In genomic region chr5:17838506-17838905, GRCh38 we compare ENCODE assay signal across 25 cellular contexts.
A peak's percentile ranks its signal among the peaks of the same experiment; 100 is the strongest.
DNase-seq lines count a peak whose midpoint lies in the region; ATAC-seq and TF ChIP-seq lines count a peak whose summit lies in the region.
"Had no signal": no experiment of that assay in that cellular context is flagged by ENCODE, and none has a peak within 500 bp of the region (broad histone marks: within the 10 kb centered on the region; RNA-seq: fewer than 3 reads in every experiment).

No MANE protein-coding gene starts in this region.

- ATAC-seq in GM21360 (IDR thresholded peaks at IDR 0.05; ENCODE audit: unreplicated experiment), result no peak
- no peak for ATAC-seq in activated T-helper 17 cell treated with anti-CD3 and anti-CD28 coated beads, Interleukin-2, amount 50 U/mL, for 72 hours (replicated peaks)
- ATAC-seq: body of pancreas, left cardiac atrium, Panc1, pancreas, T-helper 17 cell had no signal

- H3K9me3 ChIP-seq in MM.1S (replicated peaks; ENCODE audit: insufficient read depth, low read length) (no peaks in the 10 kb centered on the region), endodermal cell (ENCODE audit: control insufficient read depth, low read length) (peaks cover 41% of the 10 kb centered on the region)
- H3K9me3 ChIP-seq: body of pancreas, pancreas had no signal

- no peak overlapping the region for H3K4me3 Mint-ChIP-seq in endodermal cell
- H3K4me3 Mint-ChIP-seq in activated T-helper 17 cell treated with anti-CD3 and anti-CD28 coated beads, Interleukin-2, amount 50 U/mL, for 72 hours, result no peak overlapping the region
- H3K4me3 Mint-ChIP-seq: T-helper 17 cell, type B pancreatic cell had no signal

- H4K20me1 ChIP-seq in MM.1S (ENCODE audit: insufficient read depth, low read length), result no peaks in the 10 kb centered on the region

- H3K4me1 Mint-ChIP-seq in endodermal cell, result peaks cover 9% of the 10 kb centered on the region
- no peaks in the 10 kb centered on the region for H3K4me1 Mint-ChIP-seq in activated T-helper 17 cell treated with anti-CD3 and anti-CD28 coated beads, Interleukin-2, amount 50 U/mL, for 72 hours
- H3K4me1 Mint-ChIP-seq: T-helper 17 cell had no signal

- H2AFZ ChIP-seq in MM.1S (ENCODE audit: low read length), result 0 out of 2 replicates have a peak overlapping the region, but pooled peaks have one; percentile 11

- no peak for DNase-seq in MM.1S
- DNase-seq in SW480 (ENCODE audit: low spot score), result peak; percentile 15
- no peak for DNase-seq in endodermal cell
- peak; percentile 23 for DNase-seq in retinal pigment epithelial cell (ENCODE audit: low read depth)
- DNase-seq in stimulated activated CD4-positive, alpha-beta T cell treated with anti-CD3 and anti-CD28 coated beads, Interleukin-4, amount 100 ng/mL, for 24 hours, result no peak
- DNase-seq: activated CD4-positive, alpha-beta T cell treated with anti-CD3 and anti-CD28 coated beads, Interleukin-2, amount 50 U/mL, for 1 hour; activated naive CD4-positive, alpha-beta T cell; activated T-cell treated with anti-CD3 and anti-CD28 coated beads, Interleukin-2, amount 50 U/mL, for 48 hours; body of pancreas; C1 segment of cervical spinal cord; DMS79 treated with DMSO at 0.1 percent for 48 hours; left cardiac atrium; MV-4-11; NCI-H1694 treated with DMSO at 0.1 percent for 48 hours; NCI-H2171 treated with DMSO at 0.1 percent for 48 hours; NCI-H510A treated with DMSO at 0.1 percent for 48 hours; pancreas; stimulated activated CD4-positive, alpha-beta T cell treated with anti-CD3 and anti-CD28 coated beads, Interleukin-1b, Interleukin-23, amount 100 ng/mL, for 48 hours; T-helper 17 cell had no signal

- H3K27me3 ChIP-seq in MM.1S (replicated peaks; ENCODE audit: insufficient read depth, low read length), result no peaks in the 10 kb centered on the region
- no peaks in the 10 kb centered on the region for H3K27me3 ChIP-seq in endodermal cell (ENCODE audit: control insufficient read depth, insufficient read depth, low read length, poor library complexity, severe bottlenecking)
- H3K27me3 ChIP-seq: body of pancreas, pancreas, right atrium auricular region had no signal

- H3K36me3 Mint-ChIP-seq in endodermal cell (ENCODE audit: low read depth), result no peaks in the 10 kb centered on the region
- H3K36me3 Mint-ChIP-seq in activated T-helper 17 cell treated with anti-CD3 and anti-CD28 coated beads, Interleukin-2, amount 50 U/mL, for 72 hours (ENCODE audit: low read depth), result no peaks in the 10 kb centered on the region
- H3K36me3 Mint-ChIP-seq: type B pancreatic cell had no signal

- H3K9me2 ChIP-seq in MM.1S (replicated peaks; ENCODE audit: insufficient read depth, low read length), result no peaks in the 10 kb centered on the region

- no peaks in the 10 kb centered on the region for H3K79me2 ChIP-seq in MM.1S (ENCODE audit: low read length)

- H3K4me2 ChIP-seq in MM.1S (ENCODE audit: low read depth, low read length), result no peak overlapping the region
- H3K4me2 ChIP-seq: smooth muscle cell had no signal

- H3K9ac ChIP-seq in MM.1S (ENCODE audit: low read length) (no peak overlapping the region), endodermal cell (ENCODE audit: extremely low read depth, low read length, poor library complexity, severe bottlenecking) (no peak overlapping the region)

- H3K4me1 ChIP-seq in MM.1S (ENCODE audit: low read length) (no peaks in the 10 kb centered on the region), endodermal cell (ENCODE audit: control insufficient read depth, insufficient read depth, low read length) (peaks cover 2% of the 10 kb centered on the region)
- H3K4me1 ChIP-seq: body of pancreas, pancreas, right atrium auricular region had no signal

- H3K4me3 ChIP-seq in MM.1S (ENCODE audit: low read length) (no peak overlapping the region), endodermal cell (ENCODE audit: low read length) (no peak overlapping the region), retinal pigment epithelial cell (ENCODE audit: low read length) (no peak overlapping the region)
- H3K4me3 ChIP-seq: body of pancreas, pancreas, right atrium auricular region, smooth muscle cell had no signal

- no peaks in the 10 kb centered on the region for H3K36me3 ChIP-seq in MM.1S (replicated peaks; ENCODE audit: insufficient read depth, low read length)
- no peaks in the 10 kb centered on the region for H3K36me3 ChIP-seq in endodermal cell (ENCODE audit: control insufficient read depth, insufficient read depth, low read length)
- H3K36me3 ChIP-seq: pancreas, right atrium auricular region had no signal

- no peak overlapping the region for H3K27ac Mint-ChIP-seq in endodermal cell
- no peak overlapping the region for H3K27ac Mint-ChIP-seq in activated T-helper 17 cell treated with anti-CD3 and anti-CD28 coated beads, Interleukin-2, amount 50 U/mL, for 72 hours
- H3K27ac Mint-ChIP-seq: T-helper 17 cell, type B pancreatic cell had no signal

- H3K27me3 Mint-ChIP-seq in endodermal cell (ENCODE audit: insufficient read depth), result peaks cover 10% of the 10 kb centered on the region
- H3K27me3 Mint-ChIP-seq in activated T-helper 17 cell treated with anti-CD3 and anti-CD28 coated beads, Interleukin-2, amount 50 U/mL, for 72 hours, result no peaks in the 10 kb centered on the region
- H3K27me3 Mint-ChIP-seq: T-helper 17 cell, type B pancreatic cell had no signal

- H3K9me3 Mint-ChIP-seq in endodermal cell, result peaks cover 46% of the 10 kb centered on the region
- peaks cover 16% of the 10 kb centered on the region for H3K9me3 Mint-ChIP-seq in activated T-helper 17 cell treated with anti-CD3 and anti-CD28 coated beads, Interleukin-2, amount 50 U/mL, for 72 hours

- TF ChIP-seq CTCF in MM.1S (IDR thresholded peaks at IDR 0.05; ENCODE audit: low read length) (no peak), endodermal cell (conservative IDR thresholded peaks at IDR 0.05) (peak; percentile 51), retinal pigment epithelial cell (conservative IDR thresholded peaks at IDR 0.05; ENCODE audit: low read depth, low read length) (no peak)

- H3F3A ChIP-seq in MM.1S (ENCODE audit: insufficient read depth, low read length), result no peaks in the 10 kb centered on the region

- 22 to 64% methylated on average over 1 to 4 of the region's 4 CpGs for WGBS in endodermal cell (ENCODE audit: insufficient coverage in 1 of 2, insufficient read length in 1 of 2), 2 experiments

- no peak overlapping the region for H3K27ac ChIP-seq in MM.1S (ENCODE audit: low read length)
- no peak overlapping the region for H3K27ac ChIP-seq in endodermal cell (ENCODE audit: low read depth, low read length)
- H3K27ac ChIP-seq: body of pancreas, pancreas, right atrium auricular region had no signal

Comparison
In these comparisons a context has a peak if more than half of its experiments do, and no peak if none do; other contexts are left out.
1. DNase-seq: peak in SW480 (single experiment) and retinal pigment epithelial cell (single experiment); none in MM.1S (single experiment), endodermal cell (single experiment) and stimulated activated CD4-positive, alpha-beta T cell treated with anti-CD3 and anti-CD28 coated beads, Interleukin-4, amount 100 ng/mL, for 24 hours (single experiment).